8 cellular contexts compared by ENCODE assay signal in genomic region chr20:35269055-35269781, GRCh38. TPM values are rescaled to one million over a fixed set of nuclear protein-coding genes. Genes with fewer than 3 reads are reported as not detected.
A peak's percentile ranks its signal among the peaks of the same experiment; 100 is the strongest.
DNase-seq lines count a peak whose midpoint lies in the region; ATAC-seq and TF ChIP-seq lines count a peak whose summit lies in the region.

No MANE protein-coding gene starts in this region.

- no peaks in the 10 kb centered on the region for H3K27me3 ChIP-seq in liver (ENCODE audit: control insufficient read depth in 4 of 4, insufficient read depth in 4 of 4, low read length in 3 of 4)

- peak; percentile 4 for DNase-seq in NOMO-1 treated with DMSO at 0.1 percent for 48 hours (lab: John Stamatoyannopoulos, UW; ENCODE audit: unreplicated experiment)
- no peak for DNase-seq in NOMO-1 treated with dmso at 0.1 percent for 144 hours (lab: John Stamatoyannopoulos, UW; ENCODE audit: unreplicated experiment)
- DNase-seq in NCI-H1105 treated with DMSO at 0.1 percent for 48 hours (lab: John Stamatoyannopoulos, UW), result peak; percentile 34
- peak; percentile 34 for DNase-seq in dedifferentiated amniotic fluid mesenchymal stem cell (ENCODE audit: extremely low spot score)
- peak; percentile 23 for DNase-seq in stimulated activated naive CD4-positive, alpha-beta T cell treated with Interleukin-2 at 50 U/mL for 16 hours (lab: John Stamatoyannopoulos, UW)

- H3K36me3 ChIP-seq in liver (ENCODE audit: control insufficient read depth in 4 of 4, insufficient read depth in 3 of 4, low read depth in 1 of 4, low read length in 3 of 4), result peaks cover 1 to 16% (median 6%) of the 10 kb centered on the region in 4 donors

- no peak overlapping the region for H3K4me3 ChIP-seq in liver (ENCODE audit: low read depth in 1 of 3, low read length in 3 of 3)

- ATAC-seq in HG02798 (IDR thresholded peaks at IDR 0.05; ENCODE audit: poor library complexity, unreplicated experiment), result no peak

- 38% methylated on average over 14 of the region's 14 CpGs for WGBS in liver

- TF ChIP-seq CTCF in VCaP (conservative IDR thresholded peaks at IDR 0.05) (peak; percentile 93), liver (IDR thresholded peaks at IDR 0.05; ENCODE audit: low read depth, low read length, missing input control) (peak; percentile 85)

- peak; percentile 90 to 96 for TF ChIP-seq RAD21 in liver (IDR thresholded peaks at IDR 0.05)

- H3K4me1 ChIP-seq in liver (ENCODE audit: control insufficient read depth in 4 of 4, insufficient read depth in 4 of 4, low read length in 3 of 4), result peaks cover 0 to 12% (median 3%) of the 10 kb centered on the region in 4 donors

- H3K9me3 ChIP-seq in liver (ENCODE audit: control insufficient read depth in 4 of 4, low read length in 3 of 4), result no peaks in the 10 kb centered on the region

- H3K9ac ChIP-seq in liver (ENCODE audit: low read depth in 1 of 2, low read length in 2 of 2), result no peak overlapping the region

- H3K27ac ChIP-seq in VCaP (peak overlapping the region; percentile 69), liver (ENCODE audit: low read depth in 1 of 2, low read length in 2 of 2) (peak overlapping the region; percentile 21 to 36)

TF ChIP-seq in liver, 16 proteins besides CTCF, POLR2A, EP300 and RAD21:
- peak; percentile 34 for TF ChIP-seq FOXA1 (IDR thresholded peaks at IDR 0.05)
- TF ChIP-seq MAX (IDR thresholded peaks at IDR 0.05), result no peak
- TF ChIP-seq GABPA (IDR thresholded peaks at IDR 0.05 in 1 of 2, conservative IDR thresholded peaks at IDR 0.05 in 1 of 2), result no peak
- no peak for TF ChIP-seq ATF3 (IDR thresholded peaks at IDR 0.05)
- TF ChIP-seq SP1 (IDR thresholded peaks at IDR 0.05), result peak; percentile 71
- TF ChIP-seq TAF1 (conservative IDR thresholded peaks at IDR 0.05), result no peak
- peak; percentile 45 to 71 for TF ChIP-seq RXRA (IDR thresholded peaks at IDR 0.05)
- no peak for TF ChIP-seq NR2F2 (IDR thresholded peaks at IDR 0.05)
- peak; percentile 53 for TF ChIP-seq FOXA2 (IDR thresholded peaks at IDR 0.05)
- TF ChIP-seq HNF4A (conservative IDR thresholded peaks at IDR 0.05), result peak; percentile 88 to 89
- TF ChIP-seq REST (IDR thresholded peaks at IDR 0.05), result peak; percentile 53
- TF ChIP-seq YY1 (IDR thresholded peaks at IDR 0.05), result peak; percentile 91
- TF ChIP-seq JUND (IDR thresholded peaks at IDR 0.05), result peak in 1 of 2 donors; percentile 33
- no peak for TF ChIP-seq EGR1 (IDR thresholded peaks at IDR 0.05; ENCODE audit: low read depth in 2 of 2)
- peak; percentile 69 for TF ChIP-seq HNF4G (IDR thresholded peaks at IDR 0.05)
- TF ChIP-seq ZBTB33 (IDR thresholded peaks at IDR 0.05), result no peak

RNA-seq across cellular contexts. Expression of gene MMP24OS, which starts 8.7 kb away (rescaled TPM):
- total RNA-seq in liver, result 1 to 10 TPM; 5.2 to 5.4 TPM
- polyA plus RNA-seq in liver, result 10 to 100 TPM; 15.2 to 16.0 TPM

RNA-seq across cellular contexts. Expression of gene EIF6, which starts 15.4 kb away (rescaled TPM):
- 10 to 100 TPM; 60.8 to 71.3 TPM for total RNA-seq in liver
- polyA plus RNA-seq in liver, result 100 to 1,000 TPM; 140 to 160 TPM

RNA-seq across cellular contexts. Expression of gene FAM83C, which starts 23.0 kb away (rescaled TPM):
- total RNA-seq in liver, result under 1 TPM in 1 of 2 donors, not detected in 1; 0.05 TPM
- not detected for polyA plus RNA-seq in liver

RNA-seq across cellular contexts. Expression of gene MMP24, which starts 42.7 kb away (rescaled TPM):
- total RNA-seq in liver, result under 1 TPM; 0.09 to 0.75 TPM
- under 1 TPM; 0.11 to 0.73 TPM for polyA plus RNA-seq in liver
